In genomic region chr16:725463-726187, GRCh38 we compare ENCODE assay signal across 1 cellular context.
TF ChIP-seq lines count a peak whose summit lies in the region.

No MANE protein-coding gene starts in this region.

TF ChIP-seq in K562, 482 proteins besides CTCF, POLR2A, EP300 and RAD21:
- TF ChIP-seq CCNT2 (IDR thresholded peaks at IDR 0.05; ENCODE audit: borderline replicate concordance, extremely low read depth, insufficient read length, low read depth, low read length): peak; percentile 25
- TF ChIP-seq TAF15 (IDR thresholded peaks at IDR 0.05; ENCODE audit: low read depth, low read length): 0 out of 2 replicates have a peak, but pooled peaks have one; percentile 21
- peak; percentile 49 for TF ChIP-seq POLR2G (IDR thresholded peaks at IDR 0.05; ENCODE audit: low read depth, low read length)
- no peak for TF ChIP-seq ZSCAN32 (CRISPR knock-in tag; IDR thresholded peaks at IDR 0.05)
